In the genomic region with DNA sequence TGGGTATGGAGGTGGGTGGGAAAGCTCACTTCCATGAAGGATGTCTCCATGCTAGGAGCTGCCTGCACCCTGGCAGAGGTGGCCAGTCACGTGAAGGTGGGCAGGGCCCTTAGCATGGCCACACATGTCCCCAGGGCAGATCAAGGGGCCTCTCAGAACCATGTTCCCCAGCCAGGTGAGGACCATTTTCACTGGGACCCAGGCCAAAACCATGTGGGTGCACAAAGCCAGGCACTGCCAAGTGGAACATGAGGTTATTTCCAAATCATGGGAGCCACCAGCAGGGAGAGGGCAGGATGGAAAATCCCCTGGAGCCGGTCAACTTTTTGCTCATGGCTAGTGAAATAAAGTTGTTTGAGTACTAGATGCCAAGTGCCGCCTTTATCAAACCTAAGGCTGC, we compare ENCODE assay signal across 1 cellular context.
TF ChIP-seq lines count a peak whose summit lies in the region.

No MANE protein-coding gene starts in this region.

TF ChIP-seq in HepG2, 621 proteins besides CTCF, POLR2A, EP300 and RAD21:
- no peak for TF ChIP-seq BRCA1 (CRISPR knock-in tag; IDR thresholded peaks at IDR 0.05)
- TF ChIP-seq RBM22 (optimal IDR thresholded peaks at IDR 0.05; ENCODE audit: low read length), result peak; percentile 35
